ENCODE assay signal across 20 cellular contexts in the genomic region with DNA sequence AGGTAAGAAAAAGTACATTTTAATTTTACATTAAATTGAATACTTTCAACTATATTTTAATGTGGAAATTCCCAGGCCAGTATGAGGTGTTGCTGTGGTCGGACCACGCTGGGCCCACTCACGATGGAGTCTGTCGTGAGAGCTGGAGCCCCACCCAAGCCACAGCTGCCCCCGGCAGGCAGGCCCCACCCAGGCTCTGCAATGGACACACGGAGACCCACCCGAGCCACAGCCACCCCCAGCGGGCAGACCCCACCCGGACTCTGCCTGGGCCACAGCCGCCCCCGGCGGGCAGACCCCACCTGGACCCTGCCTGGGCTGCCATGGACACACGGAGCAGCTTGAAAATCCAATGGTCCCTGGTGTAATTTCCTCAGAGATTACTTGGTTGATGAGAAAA.
A peak's percentile ranks its signal among the peaks of the same experiment; 100 is the strongest.
DNase-seq lines count a peak whose midpoint lies in the region; ATAC-seq, FAIRE-seq and TF ChIP-seq lines count a peak whose summit lies in the region.
"Had no signal": no experiment of that assay in that cellular context is flagged by ENCODE, and none has a peak within 500 bp of the region (broad histone marks: within the 10 kb centered on the region; RNA-seq: fewer than 3 reads in every experiment).

No MANE protein-coding gene starts in this region.

- TF ChIP-seq POLR2A in GM12892 (IDR thresholded peaks at IDR 0.05; ENCODE audit: low read depth, low read length): no peak

- CTCF ChIA-PET in HEK293 (lab: Yijun Ruan, JAX): no interaction called here

- no peak overlapping the region for H3K27ac ChIP-seq in HEK293 (ENCODE audit: extremely low read depth, low read depth, low read length)
- no peak overlapping the region for H3K27ac ChIP-seq in endodermal cell (ENCODE audit: low read depth, low read length)
- H3K27ac ChIP-seq: GM23248 had no signal

- no peak overlapping the region for H3K4me3 Mint-ChIP-seq in endodermal cell
- H3K4me3 Mint-ChIP-seq: CD4-positive, alpha-beta memory T cell; H9; HFFc6 had no signal

- peaks cover 4% of the 10 kb centered on the region for H3K4me1 Mint-ChIP-seq in endodermal cell

- DNase-seq in endodermal cell: peak; percentile 25
- DNase-seq in mesenteric fat pad (ENCODE audit: low spot score): peak; percentile 77
- DNase-seq in GM12892 (ENCODE audit: insufficient read length): no peak
- DNase-seq: C1 segment of cervical spinal cord; Calu3; CD4-positive, alpha-beta memory T cell; COR-L47; DMS53; DMS79 treated with DMSO at 0.1 percent for 48 hours; GF-D8; GM23248; H9; HFFc6 had no signal

- POLR2A ChIA-PET in HEK293 (lab: Yijun Ruan, JAX): no interaction called here

- no peak overlapping the region for H3K27ac Mint-ChIP-seq in endodermal cell
- H3K27ac Mint-ChIP-seq: CD4-positive, alpha-beta memory T cell; HFFc6 had no signal

- H3K4me1 ChIP-seq in HEK293 (ENCODE audit: control insufficient read depth, insufficient read depth, low read length) (no peaks in the 10 kb centered on the region), endodermal cell (ENCODE audit: control insufficient read depth, insufficient read depth, low read length) (no peaks in the 10 kb centered on the region)

- no peak for FAIRE-seq in GM12892 (lab: Jason Lieb, UNC)
- FAIRE-seq: GM12891, GM19239, H1 had no signal

- no peaks in the 10 kb centered on the region for H3K9me3 Mint-ChIP-seq in endodermal cell

- no peaks in the 10 kb centered on the region for H3K36me3 ChIP-seq in HEK293 (ENCODE audit: control insufficient read depth in 2 of 2, insufficient read depth in 1 of 2, low read length in 2 of 2)
- H3K36me3 ChIP-seq in endodermal cell (ENCODE audit: control insufficient read depth, insufficient read depth, low read length): no peaks in the 10 kb centered on the region

- ATAC-seq in GM18909 (IDR thresholded peaks at IDR 0.05; ENCODE audit: poor library complexity, unreplicated experiment) (no peak), HG02678 (IDR thresholded peaks at IDR 0.05; ENCODE audit: unreplicated experiment) (no peak)
- ATAC-seq: HCT116 had no signal

- no peak overlapping the region for H3K9ac ChIP-seq in endodermal cell (ENCODE audit: extremely low read depth, low read length, poor library complexity, severe bottlenecking)
- H3K9ac ChIP-seq: GM23248 had no signal

- H3K27me3 Mint-ChIP-seq in endodermal cell (ENCODE audit: insufficient read depth): no peaks in the 10 kb centered on the region
- H3K27me3 Mint-ChIP-seq: CD4-positive, alpha-beta memory T cell had no signal

- H3K27me3 ChIP-seq in endodermal cell (ENCODE audit: control insufficient read depth, insufficient read depth, low read length, poor library complexity, severe bottlenecking): no peaks in the 10 kb centered on the region

- TF ChIP-seq CTCF in HEK293 (tag by site-specific recombination; IDR thresholded peaks at IDR 0.05): no peak
- no peak for TF ChIP-seq CTCF in endodermal cell (conservative IDR thresholded peaks at IDR 0.05)

- H3K4me3 ChIP-seq in HEK293 (ENCODE audit: low read depth, low read length): no peak overlapping the region
- no peak overlapping the region for H3K4me3 ChIP-seq in endodermal cell (ENCODE audit: low read length)
- H3K4me3 ChIP-seq: GM23248 had no signal

- H3K9me3 ChIP-seq in HEK293 (ENCODE audit: control insufficient read depth, insufficient read depth, low read depth, low read length) (no peaks in the 10 kb centered on the region), endodermal cell (ENCODE audit: control insufficient read depth, low read length) (peaks cover 63% of the 10 kb centered on the region)

- H3K36me3 Mint-ChIP-seq in endodermal cell (ENCODE audit: low read depth): no peaks in the 10 kb centered on the region
- H3K36me3 Mint-ChIP-seq: CD4-positive, alpha-beta memory T cell had no signal

- 86% methylated on average over 13 of the region's 13 CpGs; no CpG with 5 or more reads in 1 of the 2 experiments for WGBS in endodermal cell (ENCODE audit: insufficient coverage in 1 of 2, insufficient read length in 1 of 2), 2 experiments

TF ChIP-seq in HEK293, 187 proteins besides CTCF, POLR2A, EP300 and RAD21:
- TF ChIP-seq, protein P1, sequence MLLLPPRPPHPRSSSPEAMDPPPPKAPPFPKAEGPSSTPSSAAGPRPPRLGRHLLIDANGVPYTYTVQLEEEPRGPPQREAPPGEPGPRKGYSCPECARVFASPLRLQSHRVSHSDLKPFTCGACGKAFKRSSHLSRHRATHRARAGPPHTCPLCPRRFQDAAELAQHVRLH (tag by site-specific recombination; IDR thresholded peaks at IDR 0.05): no peak
- TF ChIP-seq ZNF23 (tag by site-specific recombination; IDR thresholded peaks at IDR 0.05; ENCODE audit: borderline replicate concordance): no peak
- TF ChIP-seq ZNF549 (tag by site-specific recombination; IDR thresholded peaks at IDR 0.05): no peak
- no peak for TF ChIP-seq ZNF2 (tag by site-specific recombination; IDR thresholded peaks at IDR 0.05)
- 0 out of 2 replicates have a peak, but pooled peaks have one; percentile 12 for TF ChIP-seq GLIS1 (tag by site-specific recombination; IDR thresholded peaks at IDR 0.05)
- no peak for TF ChIP-seq ZIC2 (tag by site-specific recombination; IDR thresholded peaks at IDR 0.05)
